27 cellular contexts compared by ENCODE assay signal in the genomic region with DNA sequence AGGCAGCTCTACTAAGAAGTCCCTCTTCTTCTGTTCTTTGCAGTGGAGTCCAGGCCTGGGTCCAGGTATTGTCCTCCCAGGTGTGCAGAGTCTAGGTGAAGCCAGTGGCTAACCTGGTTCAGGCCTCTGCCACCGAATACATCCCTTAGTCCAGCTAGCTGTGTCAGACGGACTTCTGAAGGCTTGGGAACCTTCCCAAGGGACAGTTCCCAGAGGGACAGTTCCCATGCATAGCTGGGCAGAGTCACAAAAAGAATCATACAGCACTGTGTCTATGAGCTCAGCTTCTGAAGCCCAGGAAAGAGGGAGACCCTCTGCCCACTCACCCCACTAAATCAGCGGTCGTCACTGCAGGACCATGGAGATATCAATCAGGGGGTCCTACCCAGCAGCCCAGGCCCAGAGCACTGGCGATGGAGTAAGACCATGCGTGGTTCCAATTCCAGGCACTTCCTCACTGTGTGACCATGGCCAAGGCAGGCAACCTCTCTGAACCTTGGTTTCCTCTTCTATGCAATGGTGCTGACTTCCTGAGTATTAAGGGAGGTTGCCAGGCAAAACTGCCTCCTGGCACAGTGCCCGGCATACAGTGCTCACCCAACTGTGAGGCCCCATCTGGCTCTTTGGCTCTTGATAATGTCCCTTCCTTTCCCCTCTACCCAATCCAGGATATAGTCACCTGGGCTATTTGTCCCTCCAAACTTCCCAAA. TPM values are rescaled to one million over a fixed set of nuclear protein-coding genes. Genes with fewer than 3 reads are reported as not detected.
DNase-seq lines count a peak whose midpoint lies in the region; ATAC-seq and TF ChIP-seq lines count a peak whose summit lies in the region.
"Had no signal": no experiment of that assay in that cellular context is flagged by ENCODE, and none has a peak within 500 bp of the region (broad histone marks: within the 10 kb centered on the region; RNA-seq: fewer than 3 reads in every experiment).

No MANE protein-coding gene starts in this region.

- in situ Hi-C loops in G401 (cut with HindIII; ENCODE audit: low sequenced_read_pairs) = no loop called here

- intact Hi-C loops in A673 (cut with micrococcal nuclease; ENCODE audit: unreplicated experiment) = no loop called here

- ATAC-seq in HG02623 (IDR thresholded peaks at IDR 0.05; ENCODE audit: unreplicated experiment) (no peak), HG03039 (IDR thresholded peaks at IDR 0.05; ENCODE audit: unreplicated experiment) (no peak)
- ATAC-seq: gastroesophageal sphincter; GM12878; left colon; Panc1; stimulated activated naive B cell treated with anti-CD40 and anti-IgM and Interleukin-4, amounts not matched to agents 10 μg/mL and 1 μg/mL and 100 μg/mL, for 72 hours; T-helper 17 cell had no signal

- H3K4me3 ChIP-seq in A673 (ENCODE audit: low read depth, low read length, poor library complexity, severe bottlenecking) (no peak overlapping the region), fibroblast of the aortic adventitia (ENCODE audit: low read depth, low read length) (no peak overlapping the region)
- H3K4me3 ChIP-seq: gastroesophageal sphincter, GM12878, testis had no signal

- H3K27ac ChIP-seq in A673 (ENCODE audit: low read depth, low read length, poor library complexity, severe bottlenecking) = no peak overlapping the region
- H3K27ac ChIP-seq: testis, VCaP had no signal

- DNase-seq in A673 (ENCODE audit: low spot score) (peak; percentile 35), G401 (ENCODE audit: low spot score) (peak; percentile 83), NCI-H524 treated with DMSO at 0.1 percent for 48 hours (lab: John Stamatoyannopoulos, UW) (peak; percentile 7), fibroblast of the aortic adventitia (ENCODE audit: low read depth) (peak; percentile 12), AG20443 (ENCODE audit: low spot score) (no peak), NCI-H748 (lab: John Stamatoyannopoulos, UW; ENCODE audit: unreplicated experiment) (no peak)
- DNase-seq: activated CD4-positive, alpha-beta T cell treated with anti-CD3 and anti-CD28 coated beads, Interleukin-2, amount 10 ng/mL, durations not matched to agents 7 days and 5 days; activated naive CD8-positive, alpha-beta T cell treated with anti-CD3 and anti-CD28 coated beads for 36 hours; brain microvascular endothelial cell; DMS153; GOT3; KBM-7; left colon; NCI-H82; nephron progenitor cell; stimulated activated CD4-positive, alpha-beta T cell treated with anti-CD3 and anti-CD28 coated beads, Interleukin-2, amount 100 ng/mL, for 24 hours; stimulated activated naive B cell treated with anti-CD40 and anti-IgM and Interleukin-4, amounts not matched to agents 10 μg/mL and 1 μg/mL and 100 μg/mL, for 72 hours; T-helper 17 cell; testis had no signal

- CTCF ChIA-PET in A673 (lab: Charles Lee) = no interaction called here

- peaks cover 5% of the 10 kb centered on the region for H3K9me3 ChIP-seq in A673 (ENCODE audit: low read depth, low read length, poor library complexity, severe bottlenecking)
- H3K9me3 ChIP-seq: gastroesophageal sphincter, testis had no signal

- H3K36me3 ChIP-seq in A673 (ENCODE audit: insufficient read depth, low read length, poor library complexity, severe bottlenecking) = no peaks in the 10 kb centered on the region
- H3K36me3 ChIP-seq: brain microvascular endothelial cell, gastroesophageal sphincter had no signal

- H3K4me1 ChIP-seq in A673 (ENCODE audit: insufficient read depth, low read length, poor library complexity, severe bottlenecking) = no peaks in the 10 kb centered on the region

- TF ChIP-seq CTCF in A673 (conservative IDR thresholded peaks at IDR 0.05; ENCODE audit: low read depth, low read length) (no peak), fibroblast of the aortic adventitia (IDR thresholded peaks at IDR 0.05; ENCODE audit: insufficient read depth, low read length) (no peak)

- POLR2A ChIA-PET in A673 (lab: Charles Lee; ENCODE audit: low non-redundant PET) = no interaction called here

- BruUV-seq in A673 (replicated peaks; lab: Mats Ljungman, UMichigan) = no TSS peak

- no peaks in the 10 kb centered on the region for H3K27me3 ChIP-seq in A673 (replicated peaks; ENCODE audit: insufficient read depth, low read depth, low read length, poor library complexity)
- H3K27me3 ChIP-seq: brain microvascular endothelial cell, gastroesophageal sphincter, testis had no signal

RNA-seq across cellular contexts. Expression of a gene that starts 3.4 kb away (rescaled TPM):
- total RNA-seq in A673 (2021) (not detected in 2 replicates), fibroblast of the aortic adventitia (ENCODE audit: low replicate concordance) (not detected in 2 replicates)
- total RNA-seq in G401 (2014; rRNA removed; shearing (Covaris generic)) = not detected in 2 replicates
- total RNA-seq: activated CD4-positive, alpha-beta T cell treated with anti-CD3 and anti-CD28 coated beads, Interleukin-2, amount 10 ng/mL, durations not matched to agents 7 days and 5 days; activated naive CD8-positive, alpha-beta T cell treated with anti-CD3 and anti-CD28 coated beads for 36 hours; activated T-helper 2 cell treated with anti-CD3 and anti-CD28 coated beads, Interferon-gamma antibody, Interleukin-2, Interleukin-4, amounts not matched to agents 10 μg/mL and 5 μg/mL and 100 μg/mL, durations not matched to agents 14 hours and 24 hours and 36 hours; gastroesophageal sphincter; GM12878; mononuclear cell; T-helper 17 cell had no signal

RNA-seq across cellular contexts. Expression of a gene that starts 31.9 kb away (rescaled TPM):
- total RNA-seq in A673 (2021) = not detected in 2 replicates
- total RNA-seq in G401 (2014; rRNA removed; shearing (Covaris generic)) = not detected in 2 replicates
- total RNA-seq in fibroblast of the aortic adventitia (ENCODE audit: low replicate concordance) = not detected in 2 replicates
- total RNA-seq: activated CD4-positive, alpha-beta T cell treated with anti-CD3 and anti-CD28 coated beads, Interleukin-2, amount 10 ng/mL, durations not matched to agents 7 days and 5 days; activated naive CD8-positive, alpha-beta T cell treated with anti-CD3 and anti-CD28 coated beads for 36 hours; activated T-helper 2 cell treated with anti-CD3 and anti-CD28 coated beads, Interferon-gamma antibody, Interleukin-2, Interleukin-4, amounts not matched to agents 10 μg/mL and 5 μg/mL and 100 μg/mL, durations not matched to agents 14 hours and 24 hours and 36 hours; gastroesophageal sphincter; left colon; mononuclear cell; T-helper 17 cell had no signal

RNA-seq across cellular contexts. Expression of a gene that starts 53.4 kb away (rescaled TPM):
- total RNA-seq in A673 (2021) = 137 and 188 TPM in 2 replicates
- 16.3 and 23.5 TPM in 2 replicates for total RNA-seq in G401 (2014; rRNA removed; shearing (Covaris generic))
- 3.6 and 12.0 TPM in 2 replicates for total RNA-seq in fibroblast of the aortic adventitia (ENCODE audit: low replicate concordance)

Comparison
In these comparisons a context has a peak if more than half of its experiments do, and no peak if none do; other contexts are left out.
1. DNase-seq: peak in A673 (single experiment), G401 (single experiment), NCI-H524 treated with DMSO at 0.1 percent for 48 hours (single experiment) and fibroblast of the aortic adventitia (single experiment); none in AG20443 (single experiment) and NCI-H748 (single experiment).